ENCODE assay signal across 8 cellular contexts in the genomic region with DNA sequence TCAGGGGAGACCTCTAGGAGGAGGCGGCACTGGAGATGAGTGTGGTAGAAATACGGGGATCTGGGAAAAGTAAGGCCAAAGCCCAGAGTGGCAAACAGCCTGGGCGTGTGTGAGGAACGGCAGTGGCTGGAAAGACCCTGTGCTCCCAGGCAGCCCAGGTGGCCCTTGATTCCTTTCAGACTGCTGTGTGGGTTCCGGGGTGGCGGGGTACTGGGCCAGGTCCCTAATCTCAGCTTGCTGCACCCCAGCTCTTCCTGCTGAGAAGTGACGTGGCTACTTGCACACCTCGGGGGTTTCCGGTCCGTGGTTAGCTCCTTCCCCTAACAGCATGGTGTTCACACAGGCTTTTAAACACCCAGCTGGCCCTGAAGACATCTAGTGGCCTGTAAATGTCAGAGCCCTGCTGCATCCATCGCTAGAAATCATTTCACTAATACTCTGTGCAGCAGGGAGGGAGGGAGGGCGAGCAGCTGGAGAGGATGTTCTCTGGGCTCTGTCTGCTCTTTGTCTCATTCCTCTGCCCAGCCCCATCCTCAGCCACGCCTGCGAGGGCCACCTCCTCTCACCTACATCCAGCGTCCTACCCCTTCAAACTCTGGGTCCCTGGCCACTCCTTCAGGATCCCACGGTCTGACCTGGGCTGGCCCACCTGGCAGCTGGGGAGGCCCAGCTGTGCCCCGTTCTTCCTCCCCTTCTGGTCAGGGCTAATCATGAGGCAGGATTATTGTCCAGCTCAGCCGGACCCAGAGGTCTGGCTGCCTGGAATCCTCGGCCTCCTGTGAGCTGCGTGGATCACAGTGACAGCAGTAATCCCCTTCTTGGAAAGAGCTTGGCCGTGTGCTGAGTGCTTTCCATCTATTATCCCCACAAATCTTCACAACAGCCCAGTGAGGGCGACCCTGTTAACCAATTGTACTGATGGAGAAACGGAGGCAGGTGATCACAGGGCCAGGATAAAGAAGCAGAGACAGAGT. TPM values are rescaled to one million over a fixed set of nuclear protein-coding genes. Genes with fewer than 3 reads are reported as not detected.
A peak's percentile ranks its signal among the peaks of the same experiment; 100 is the strongest.
DNase-seq lines count a peak whose midpoint lies in the region; ATAC-seq, FAIRE-seq and TF ChIP-seq lines count a peak whose summit lies in the region.

No MANE protein-coding gene starts in this region.

- H3K27ac Mint-ChIP-seq in stimulated activated effector memory CD8-positive, alpha-beta T cell treated with anti-CD3 and anti-CD28 coated beads, Interleukin-12 subunit alpha, Interleukin-12 subunit beta, amount 100 ng/mL, for 72 hours: peak overlapping the region; percentile 96

- no peak for FAIRE-seq in kidney (lab: Jason Lieb, UNC)

- no peaks in the 10 kb centered on the region for H3K9me3 Mint-ChIP-seq in stimulated activated effector memory CD8-positive, alpha-beta T cell treated with anti-CD3 and anti-CD28 coated beads, Interleukin-12 subunit alpha, Interleukin-12 subunit beta, amount 100 ng/mL, for 72 hours

- peak; percentile 74 for ATAC-seq in GM19397 (IDR thresholded peaks at IDR 0.05; ENCODE audit: unreplicated experiment)
- ATAC-seq in HG03521 (IDR thresholded peaks at IDR 0.05; ENCODE audit: unreplicated experiment): peak; percentile 83
- ATAC-seq in stimulated activated effector memory CD8-positive, alpha-beta T cell treated with anti-CD3 and anti-CD28 coated beads, Interleukin-12 subunit alpha, Interleukin-12 subunit beta, amount 100 ng/mL, for 72 hours: peak; percentile 97

- H3K9ac ChIP-seq in BLaER1: peak overlapping the region; percentile 68
- H3K9ac ChIP-seq in kidney (ENCODE audit: low read length in 2 of 2): no peak overlapping the region

- H3K4me1 ChIP-seq in BLaER1 (peaks cover 53% of the 10 kb centered on the region), kidney (ENCODE audit: control insufficient read depth in 1 of 2, insufficient read depth in 1 of 2, low read depth in 1 of 2, low read length in 2 of 2) (peaks cover 1 to 7% of the 10 kb centered on the region in 2 donors)

- H3K4me3 ChIP-seq in BLaER1 (no peak overlapping the region), kidney (ENCODE audit: low read length in 2 of 2) (no peak overlapping the region), MG63 (no peak overlapping the region)

- H3K9me3 ChIP-seq in BLaER1: no peaks in the 10 kb centered on the region
- no peaks in the 10 kb centered on the region for H3K9me3 ChIP-seq in kidney (ENCODE audit: control insufficient read depth in 1 of 2, low read length in 2 of 2)
- no peaks in the 10 kb centered on the region for H3K9me3 ChIP-seq in MG63

- H3K4me3 Mint-ChIP-seq in stimulated activated effector memory CD8-positive, alpha-beta T cell treated with anti-CD3 and anti-CD28 coated beads, Interleukin-12 subunit alpha, Interleukin-12 subunit beta, amount 100 ng/mL, for 72 hours: peak overlapping the region; percentile 93

- peaks cover 52% of the 10 kb centered on the region for H4K20me1 ChIP-seq in BLaER1

- peak overlapping the region; percentile 88 for H3K4me2 ChIP-seq in BLaER1

- peaks cover 81% of the 10 kb centered on the region for H3K36me3 Mint-ChIP-seq in stimulated activated effector memory CD8-positive, alpha-beta T cell treated with anti-CD3 and anti-CD28 coated beads, Interleukin-12 subunit alpha, Interleukin-12 subunit beta, amount 100 ng/mL, for 72 hours

- intact Hi-C loops in kidney (cut with DNase I): no loop called here

- peak overlapping the region; percentile 82 for H3K27ac ChIP-seq in BLaER1
- peak overlapping the region in 1 of 2 donors; percentile 32 for H3K27ac ChIP-seq in kidney (ENCODE audit: low read depth in 2 of 2, low read length in 2 of 2)

- peaks cover 77% of the 10 kb centered on the region for H3K4me1 Mint-ChIP-seq in stimulated activated effector memory CD8-positive, alpha-beta T cell treated with anti-CD3 and anti-CD28 coated beads, Interleukin-12 subunit alpha, Interleukin-12 subunit beta, amount 100 ng/mL, for 72 hours

- H3K36me3 ChIP-seq in BLaER1 (peaks cover 87% of the 10 kb centered on the region), kidney (ENCODE audit: control insufficient read depth in 1 of 2, insufficient read depth in 2 of 2, low read length in 2 of 2) (peaks cover 0 to 26% of the 10 kb centered on the region in 2 donors), MG63 (peaks cover 22% of the 10 kb centered on the region)

- no peak for TF ChIP-seq CTCF in kidney (IDR thresholded peaks at IDR 0.05; ENCODE audit: borderline replicate concordance, extremely low read depth, insufficient read depth)

- DNase-seq in activated CD8-positive, alpha-beta memory T cell treated with anti-CD3 and anti-CD28 coated beads for 4 hours (ENCODE audit: low read depth in 2 of 2): peak; percentile 80 to 81
- peak; percentile 83 for DNase-seq in kidney
- DNase-seq in stimulated activated effector memory CD8-positive, alpha-beta T cell treated with anti-CD3 and anti-CD28 coated beads, Interleukin-12 subunit alpha, Interleukin-12 subunit beta, amount 100 ng/mL, for 72 hours (ENCODE audit: low spot score in 2 of 2): peak; percentile 61 to 88
- no peak for DNase-seq in MG63
- no peak for DNase-seq in NCI-H146 treated with DMSO at 0.1 percent for 48 hours (lab: John Stamatoyannopoulos, UW; ENCODE audit: unreplicated experiment)

- H3K27me3 ChIP-seq in BLaER1 (no peaks in the 10 kb centered on the region), MG63 (no peaks in the 10 kb centered on the region)

RNA-seq across cellular contexts. Expression of a gene that starts 7.2 kb away (rescaled TPM):
- total RNA-seq in kidney: 15.6 TPM
- 6.7 TPM for polyA plus RNA-seq in kidney (ENCODE audit: insufficient read depth, low read depth, low replicate concordance)
- 3.5 and 12.7 TPM in 2 replicates for total RNA-seq in MG63 (2014; rRNA removed; shearing (Covaris generic); ENCODE audit: low replicate concordance)

RNA-seq across cellular contexts. Expression of a gene that starts 29.2 kb away (rescaled TPM):
- 44.7 TPM for total RNA-seq in kidney
- polyA plus RNA-seq in kidney (ENCODE audit: insufficient read depth, low read depth, low replicate concordance): 2.9 TPM
- not detected in 2 replicates for total RNA-seq in MG63 (2014; rRNA removed; shearing (Covaris generic); ENCODE audit: low replicate concordance)

RNA-seq across cellular contexts. Expression of a gene that starts 46.0 kb away (rescaled TPM):
- total RNA-seq in kidney: 13.8 TPM
- polyA plus RNA-seq in kidney (ENCODE audit: insufficient read depth, low read depth, low replicate concordance): 15.5 TPM
- 10.5 and 11.7 TPM in 2 replicates for total RNA-seq in MG63 (2014; rRNA removed; shearing (Covaris generic); ENCODE audit: low replicate concordance)

RNA-seq across cellular contexts. Expression of a gene that starts 56.4 kb away (rescaled TPM):
- total RNA-seq in kidney: 28.8 TPM
- polyA plus RNA-seq in kidney (ENCODE audit: insufficient read depth, low read depth, low replicate concordance): 24.6 TPM
- total RNA-seq in MG63 (2014; rRNA removed; shearing (Covaris generic); ENCODE audit: low replicate concordance): 10.0 and 13.0 TPM in 2 replicates

Comparison
In these comparisons a context has a peak if more than half of its experiments do, and no peak if none do; other contexts are left out.
1. DNase-seq: peak in activated CD8-positive, alpha-beta memory T cell treated with anti-CD3 and anti-CD28 coated beads for 4 hours (2 of 2), kidney (single experiment) and stimulated activated effector memory CD8-positive, alpha-beta T cell treated with anti-CD3 and anti-CD28 coated beads, Interleukin-12 subunit alpha, Interleukin-12 subunit beta, amount 100 ng/mL, for 72 hours (2 of 2); none in MG63 (single experiment) and NCI-H146 treated with DMSO at 0.1 percent for 48 hours (single experiment).
2. RNA of a gene that starts 29.2 kb away (total RNA-seq): 44.7 TPM in kidney (single experiment); not detected in MG63; every median in the first group is over 10 times any median in the second.
3. Peak in every context shown above with its lines, with median percentiles within 50 percentile points of each other: ATAC-seq.